13 cellular contexts compared by ENCODE assay signal in the genomic region with DNA sequence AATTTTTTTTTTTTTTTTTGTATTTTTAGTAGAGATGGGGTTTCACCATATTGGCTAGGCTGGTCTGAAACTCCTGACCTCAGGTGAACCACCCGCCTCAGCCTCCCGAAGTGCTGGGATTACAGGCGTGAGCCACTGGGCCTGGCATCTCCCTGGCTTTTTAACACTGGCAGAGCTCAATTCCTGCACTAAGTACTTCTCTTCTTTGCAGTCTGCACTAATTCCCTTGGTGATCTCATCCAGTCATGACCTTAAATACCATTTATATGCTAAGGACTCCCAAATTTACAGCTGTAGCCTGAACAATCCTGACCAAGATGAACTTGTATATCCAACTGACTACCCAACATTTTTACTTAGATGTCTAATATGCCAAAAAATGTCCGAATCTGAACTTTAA. TPM values are rescaled to one million over a fixed set of nuclear protein-coding genes. Genes with fewer than 3 reads are reported as not detected.
A peak's percentile ranks its signal among the peaks of the same experiment; 100 is the strongest.
DNase-seq lines count a peak whose midpoint lies in the region; ATAC-seq and TF ChIP-seq lines count a peak whose summit lies in the region.
"Had no signal": no experiment of that assay in that cellular context is flagged by ENCODE, and none has a peak within 500 bp of the region (broad histone marks: within the 10 kb centered on the region; RNA-seq: fewer than 3 reads in every experiment).

No MANE protein-coding gene starts in this region.

- no peak overlapping the region for H3K27ac ChIP-seq in HEK293 (ENCODE audit: extremely low read depth, low read depth, low read length)
- peak overlapping the region; percentile 7 to 54 (median 46) for H3K27ac ChIP-seq in stomach
- no peak overlapping the region for H3K27ac ChIP-seq in ovary
- H3K27ac ChIP-seq: C4-2B, PC-9 had no signal

- no peaks in the 10 kb centered on the region for H3K36me3 ChIP-seq in HEK293 (ENCODE audit: control insufficient read depth in 2 of 2, insufficient read depth in 1 of 2, low read length in 2 of 2)
- H3K36me3 ChIP-seq in stomach: peaks cover 0 to under 1% (median under 1%) of the 10 kb centered on the region in 4 donors
- H3K36me3 ChIP-seq in ovary: no peaks in the 10 kb centered on the region

- TF ChIP-seq EP300 in stomach (IDR thresholded peaks at IDR 0.05) (no peak), ovary (IDR thresholded peaks at IDR 0.05) (no peak)

- no peaks in the 10 kb centered on the region for H3K27me3 ChIP-seq in stomach
- H3K27me3 ChIP-seq in ovary: no peaks in the 10 kb centered on the region

- TF ChIP-seq CTCF in HEK293 (tag by site-specific recombination; IDR thresholded peaks at IDR 0.05): no peak
- no peak for TF ChIP-seq CTCF in astrocyte of the spinal cord (IDR thresholded peaks at IDR 0.05; ENCODE audit: low read depth, low read length)
- no peak for TF ChIP-seq CTCF in stomach (IDR thresholded peaks at IDR 0.05)
- no peak for TF ChIP-seq CTCF in ovary (IDR thresholded peaks at IDR 0.05)

- POLR2A ChIA-PET in HEK293 (lab: Yijun Ruan, JAX): interaction anchor here (0.7 to 2.7 kb wide), 3 partner anchors 11 to 1189 kb away, joined by 3 to 19 read pairs (median 4); a partner anchor contains a TSS

- TF ChIP-seq POLR2A in stomach (IDR thresholded peaks at IDR 0.05): no peak
- no peak for TF ChIP-seq POLR2A in ovary (IDR thresholded peaks at IDR 0.05)

- H3K4me1 ChIP-seq in HEK293 (ENCODE audit: control insufficient read depth, insufficient read depth, low read length): no peaks in the 10 kb centered on the region
- peaks cover 0 to 55% (median 35%) of the 10 kb centered on the region in 4 donors for H3K4me1 ChIP-seq in stomach
- peaks cover 3% of the 10 kb centered on the region for H3K4me1 ChIP-seq in ovary (ENCODE audit: insufficient read depth)

- WGBS in stomach, 5 donors: 71 to 87% (median 79%) methylated on average over 4 of the region's 4 CpGs
- WGBS in ovary, 3 donors: 73 to 92% (median 82%) methylated on average over 4 of the region's 4 CpGs

- ATAC-seq in left cardiac atrium (peak; percentile 38 to 76), HG03280 (IDR thresholded peaks at IDR 0.05; ENCODE audit: unreplicated experiment) (no peak)
- ATAC-seq: HCT116 had no signal

- in situ Hi-C loops in astrocyte of the spinal cord (cut with HindIII; ENCODE audit: low sequenced_read_pairs): no loop called here

- CTCF ChIA-PET in HEK293 (lab: Yijun Ruan, JAX): interaction anchor here (0.6 to 1.0 kb wide), 2 partner anchors 60 to 67 kb away, joined by 4 read pairs; no protein-coding TSS in a partner anchor

- intact Hi-C loops in left cardiac atrium (cut with DNase I): no loop called here
- intact Hi-C loops in stomach (cut with DNase I; ENCODE audit: low total_unique reads): no loop called here
- intact Hi-C loops in ovary (cut with DNase I): no loop called here

- DNase-seq in astrocyte of the spinal cord (ENCODE audit: low read depth, low spot score) (peak; percentile 34), left cardiac atrium (no peak), stomach (no peak), ovary (no peak), HUDEP-2 (lab: John Stamatoyannopoulos, UW; ENCODE audit: unreplicated experiment in 76 of 76) (no peak), NCI-H146 treated with DMSO at 0.1 percent for 48 hours (lab: John Stamatoyannopoulos, UW; ENCODE audit: unreplicated experiment) (no peak)
- DNase-seq: activated B cell treated with CpG ODN at 0.5 μM for 24 hours, NCI-H1694, PC-9 had no signal

- H3K9me3 ChIP-seq in HEK293 (ENCODE audit: control insufficient read depth, insufficient read depth, low read depth, low read length) (no peaks in the 10 kb centered on the region), stomach (no peaks in the 10 kb centered on the region), ovary (no peaks in the 10 kb centered on the region)

- H3K4me3 ChIP-seq in HEK293 (ENCODE audit: low read depth, low read length) (no peak overlapping the region), astrocyte of the spinal cord (ENCODE audit: low read depth, low read length) (no peak overlapping the region), stomach (no peak overlapping the region), ovary (no peak overlapping the region)
- H3K4me3 ChIP-seq: PC-9 had no signal

TF ChIP-seq in HEK293, 187 proteins besides CTCF, POLR2A, EP300 and RAD21:
- TF ChIP-seq YY2 (tag by site-specific recombination; IDR thresholded peaks at IDR 0.05): no peak
- TF ChIP-seq, protein P1, sequence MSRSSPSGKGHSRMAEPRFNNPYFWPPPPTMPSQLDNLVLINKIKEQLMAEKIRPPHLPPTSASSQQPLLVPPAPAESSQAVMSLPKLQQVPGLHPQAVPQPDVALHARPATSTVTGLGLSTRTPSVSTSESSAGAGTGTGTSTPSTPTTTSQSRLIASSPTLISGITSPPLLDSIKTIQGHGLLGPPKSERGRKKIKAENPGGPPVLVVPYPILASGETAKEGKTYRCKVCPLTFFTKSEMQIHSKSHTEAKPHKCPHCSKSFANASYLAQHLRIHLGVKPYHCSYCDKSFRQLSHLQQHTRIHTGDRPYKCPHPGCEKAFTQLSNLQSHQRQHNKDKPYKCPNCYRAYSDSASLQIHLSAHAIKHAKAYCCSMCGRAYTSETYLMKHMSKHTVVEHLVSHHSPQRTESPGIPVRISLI (tag by site-specific recombination; IDR thresholded peaks at IDR 0.05): 0 out of 2 replicates have a peak, but pooled peaks have one; percentile 20

RNA-seq across cellular contexts. Expression of a gene that starts 10.2 kb away (rescaled TPM):
- total RNA-seq in left cardiac atrium (10 to 100 TPM; 70.4 to 77.4 TPM), stomach (10 to 100 TPM; 15.9 to 65.0 (median 33.3) TPM), ovary (10 to 100 TPM; 43.2 to 85.5 (median 58.6) TPM)
- polyA plus RNA-seq in stomach (10 to 100 TPM in 2 of 3 donors, 1 to 10 TPM in 1; 8.1 to 11.9 (median 11.7) TPM), ovary (10 to 100 TPM; 19.5 to 64.1 TPM)

RNA-seq across cellular contexts. Expression of a gene that starts 10.7 kb away (rescaled TPM):
- total RNA-seq in left cardiac atrium: 1 to 10 TPM; 6.6 to 7.1 TPM
- 10 to 100 TPM in 2 of 5 donors, 1 to 10 TPM in 3; 1.4 to 27.4 (median 8.8) TPM for total RNA-seq in stomach
- polyA plus RNA-seq in stomach: 1 to 10 TPM; 3.8 to 7.5 (median 5.0) TPM
- 10 to 100 TPM in 2 of 7 donors, 1 to 10 TPM in 5; 6.5 to 10.7 (median 9.3) TPM for total RNA-seq in ovary
- polyA plus RNA-seq in ovary: 1 to 10 TPM; 3.5 to 8.4 TPM

Comparison
In these comparisons a context has a peak if more than half of its experiments do, and no peak if none do; other contexts are left out.
1. H3K27ac ChIP-seq: peak in stomach (5 of 5); none in HEK293 (single experiment) and ovary (0 of 2).